ENCODE assay signal across 17 cellular contexts in genomic region chr13:43511260-43511970, GRCh38.
A peak's percentile ranks its signal among the peaks of the same experiment; 100 is the strongest.
DNase-seq lines count a peak whose midpoint lies in the region; ATAC-seq and TF ChIP-seq lines count a peak whose summit lies in the region.
"Had no signal": no experiment of that assay in that cellular context is flagged by ENCODE, and none has a peak within 500 bp of the region (broad histone marks: within the 10 kb centered on the region; RNA-seq: fewer than 3 reads in every experiment).

No MANE protein-coding gene starts in this region.

- ATAC-seq in right lobe of liver (peak; percentile 45 to 62 (median 58)), upper lobe of right lung (no peak)
- ATAC-seq: K562 had no signal

- TF ChIP-seq EP300 in sigmoid colon (IDR thresholded peaks at IDR 0.05), result peak in 3 of 4 donors; percentile 86 to 94 (median 93)

- no peak overlapping the region for H2AFZ ChIP-seq in mammary epithelial cell (ENCODE audit: low read depth, low read length)

- H3K79me2 ChIP-seq in mammary epithelial cell (ENCODE audit: insufficient read depth, low read length), result no peaks in the 10 kb centered on the region

- TF ChIP-seq POLR2A in right lobe of liver (IDR thresholded peaks at IDR 0.05) (no peak), sigmoid colon (IDR thresholded peaks at IDR 0.05) (no peak), vagina (IDR thresholded peaks at IDR 0.05) (no peak)

- no peaks in the 10 kb centered on the region for H4K20me1 ChIP-seq in mammary epithelial cell (ENCODE audit: insufficient read depth, low read length)

- TF ChIP-seq CTCF in right lobe of liver (IDR thresholded peaks at IDR 0.05), result no peak
- no peak for TF ChIP-seq CTCF in sigmoid colon (IDR thresholded peaks at IDR 0.05)
- TF ChIP-seq CTCF in vagina (IDR thresholded peaks at IDR 0.05), result no peak
- TF ChIP-seq CTCF in coronary artery (IDR thresholded peaks at IDR 0.05), result no peak
- no peak for TF ChIP-seq CTCF in mammary epithelial cell (conservative IDR thresholded peaks at IDR 0.05 in 1 of 2, IDR thresholded peaks at IDR 0.05 in 1 of 2; ENCODE audit: extremely low read depth in 1 of 2, insufficient read depth in 1 of 2, low read depth in 1 of 2, low read length in 2 of 2)
- TF ChIP-seq CTCF in upper lobe of right lung (IDR thresholded peaks at IDR 0.05), result no peak

- CTCF ChIA-PET in mammary epithelial cell (lab: Charles Lee; ENCODE audit: low non-redundant PET), result no interaction called here

- no TSS peak for BruUV-seq in mammary epithelial cell (replicated peaks; lab: Mats Ljungman, UMichigan)

- 73% methylated on average over 5 of the region's 5 CpGs for WGBS in right lobe of liver (ENCODE audit: insufficient coverage, low coverage, low lambda C conversion rate, missing lambda C conversion rate)
- 68 to 80% methylated on average over 5 of the region's 5 CpGs for WGBS in sigmoid colon, 2 donors
- WGBS in mammary epithelial cell (ENCODE audit: low coverage, missing lambda C conversion rate), result 66% methylated on average over 5 of the region's 5 CpGs

- H3K4me1 ChIP-seq in right lobe of liver (no peaks in the 10 kb centered on the region), sigmoid colon (peaks cover 0 to 75% (median 59%) of the 10 kb centered on the region in 4 donors), vagina (peaks cover 5% of the 10 kb centered on the region), mammary epithelial cell (ENCODE audit: insufficient read depth, low read length) (no peaks in the 10 kb centered on the region), upper lobe of right lung (peaks cover 6% of the 10 kb centered on the region)

- H3K27ac ChIP-seq in right lobe of liver, result no peak overlapping the region
- H3K27ac ChIP-seq in sigmoid colon, result peak overlapping the region; percentile 66 to 86 (median 82)
- H3K27ac ChIP-seq in vagina, result peak overlapping the region; percentile 20
- H3K27ac ChIP-seq in coronary artery, result no peak overlapping the region
- no peak overlapping the region for H3K27ac ChIP-seq in mammary epithelial cell (ENCODE audit: insufficient read depth, low read depth, low read length)
- no peak overlapping the region for H3K27ac ChIP-seq in upper lobe of right lung
- H3K27ac ChIP-seq: C4-2B had no signal

- dilution Hi-C loops in mammary epithelial cell (cut with HindIII; ENCODE audit: low sequenced_read_pairs), result no loop called here

- intact Hi-C loops in right lobe of liver (cut with DNase I), result no loop called here
- intact Hi-C loops in sigmoid colon (cut with DNase I), result loop anchor here (10.0 kb wide), 1 partner anchor 207 kb away; no protein-coding TSS in a partner anchor
- intact Hi-C loops in vagina (cut with DNase I), result no loop called here
- intact Hi-C loops in mammary epithelial cell (cut with micrococcal nuclease), result no loop called here
- intact Hi-C loops in upper lobe of right lung (cut with DNase I), result no loop called here

- H3K4me2 ChIP-seq in mammary epithelial cell (ENCODE audit: insufficient read depth, low read depth, low read length), result no peak overlapping the region

- no peaks in the 10 kb centered on the region for H3K36me3 ChIP-seq in right lobe of liver
- no peaks in the 10 kb centered on the region for H3K36me3 ChIP-seq in sigmoid colon
- H3K36me3 ChIP-seq in vagina, result no peaks in the 10 kb centered on the region
- H3K36me3 ChIP-seq in mammary epithelial cell (ENCODE audit: insufficient read depth, low read length), result no peaks in the 10 kb centered on the region
- H3K36me3 ChIP-seq in upper lobe of right lung, result no peaks in the 10 kb centered on the region

- H3K27me3 ChIP-seq in right lobe of liver (no peaks in the 10 kb centered on the region), sigmoid colon (no peaks in the 10 kb centered on the region), vagina (no peaks in the 10 kb centered on the region), mammary epithelial cell (ENCODE audit: insufficient read depth, low read length) (no peaks in the 10 kb centered on the region), upper lobe of right lung (no peaks in the 10 kb centered on the region)

- in situ Hi-C loops in mammary epithelial cell (cut with MboI; ENCODE audit: low sequenced_read_pairs in 2 of 2), result no loop called here

- no peak overlapping the region for H3K4me3 ChIP-seq in right lobe of liver
- H3K4me3 ChIP-seq in sigmoid colon, result no peak overlapping the region
- H3K4me3 ChIP-seq in vagina, result no peak overlapping the region
- no peak overlapping the region for H3K4me3 ChIP-seq in coronary artery
- H3K4me3 ChIP-seq in mammary epithelial cell (replicated peaks in 1 of 3; ENCODE audit: insufficient read depth in 1 of 3, low read depth in 2 of 3, low read length in 3 of 3), result no peak overlapping the region
- H3K4me3 ChIP-seq in upper lobe of right lung, result no peak overlapping the region
- H3K4me3 ChIP-seq: K562 had no signal

- DNase-seq in fibroblast of peridontal ligament (ENCODE audit: extremely low read depth) (peak; percentile 15), right lobe of liver (no peak), sigmoid colon (no peak), vagina (ENCODE audit: extremely low spot score in 2 of 2) (no peak), coronary artery (ENCODE audit: low spot score) (no peak), mammary epithelial cell (no peak), upper lobe of right lung (no peak)
- DNase-seq: AML-193, DMS79 treated with DMSO at 0.1 percent for 48 hours, NCI-H1105, NCI-H1694, NCI-H2081 treated with DMSO at 0.1 percent for 48 hours, NCI-H446 treated with DMSO at 0.1 percent for 48 hours, NCI-H69, SHP77 had no signal

- H3K9me3 ChIP-seq in right lobe of liver (no peaks in the 10 kb centered on the region), sigmoid colon (no peaks in the 10 kb centered on the region), vagina (no peaks in the 10 kb centered on the region), mammary epithelial cell (replicated peaks; ENCODE audit: insufficient read depth, low read length) (no peaks in the 10 kb centered on the region), upper lobe of right lung (no peaks in the 10 kb centered on the region)

- no peak overlapping the region for H3K9ac ChIP-seq in mammary epithelial cell (ENCODE audit: insufficient read depth, low read length)

Comparison
In these comparisons a context has a peak if more than half of its experiments do, and no peak if none do; other contexts are left out.
1. H3K27ac ChIP-seq: peak in sigmoid colon (4 of 4) and vagina (single experiment); none in right lobe of liver (0 of 3), coronary artery (0 of 2), mammary epithelial cell (single experiment) and upper lobe of right lung (single experiment).